Comparison of ENCODE assay signal across 11 cellular contexts in genomic region chr1:47771766-47772165, GRCh38.
"Had no signal": no experiment of that assay in that cellular context is flagged by ENCODE, and none has a peak within 500 bp of the region (broad histone marks: within the 10 kb centered on the region; RNA-seq: fewer than 3 reads in every experiment).

No MANE protein-coding gene starts in this region.

- H3K4me1 ChIP-seq: breast epithelium had no signal

- H3K36me3 Mint-ChIP-seq: natural killer cell had no signal

- ATAC-seq: esophagus mucosa, natural killer cell had no signal

- H3K27ac Mint-ChIP-seq: natural killer cell had no signal

- H3K9me3 Mint-ChIP-seq: natural killer cell had no signal

- DNase-seq: activated CD4-positive, alpha-beta T cell treated with anti-CD3 and anti-CD28 coated beads for 1 hour; activated CD4-positive, alpha-beta T cell treated with anti-CD3 and anti-CD28 coated beads, Interleukin-2, amount 50 U/mL, for 48 hours; activated gamma-delta T cell; activated T-cell treated with anti-CD3 and anti-CD28 coated beads, Interleukin-2, amount 50 U/mL, for 48 hours; aorta; dorsolateral prefrontal cortex; glutamatergic neuron; natural killer cell; stimulated activated CD4-positive, alpha-beta T cell treated with anti-CD3 and anti-CD28 coated beads, Interleukin-4, amount 100 ng/mL, for 4 hours had no signal

- H3K36me3 ChIP-seq: breast epithelium had no signal

- H3K27me3 ChIP-seq: breast epithelium, dorsolateral prefrontal cortex had no signal

- H3K9me3 ChIP-seq: breast epithelium had no signal

- H3K4me3 ChIP-seq: breast epithelium, dorsolateral prefrontal cortex had no signal

- H3K4me1 Mint-ChIP-seq: natural killer cell had no signal

- H3K4me3 Mint-ChIP-seq: natural killer cell had no signal

- H3K27ac ChIP-seq: breast epithelium, dorsolateral prefrontal cortex had no signal
